ENCODE assay signal across 2 cellular contexts in genomic region chr17:27575912-27576252, GRCh38.
TF ChIP-seq lines count a peak whose summit lies in the region.

No MANE protein-coding gene starts in this region.

TF ChIP-seq in A549, 52 proteins besides CTCF, POLR2A, EP300 and RAD21 (continued from another document):
- TF ChIP-seq REST (IDR thresholded peaks at IDR 0.05) (no peak), MAZ (IDR thresholded peaks at IDR 0.05; ENCODE audit: borderline replicate concordance, low read depth, low read length) (no peak), MYC (IDR thresholded peaks at IDR 0.05; ENCODE audit: borderline replicate concordance, low read length) (no peak)
TF ChIP-seq in A549: peak in this region for 0.

TF ChIP-seq in GM23338, 12 proteins besides CTCF, POLR2A, EP300 and RAD21 (continued from another document):
- TF ChIP-seq POLR2AphosphoS5 (IDR thresholded peaks at IDR 0.05; ENCODE audit: low read depth), result no peak
- TF ChIP-seq JUNB (IDR thresholded peaks at IDR 0.05; ENCODE audit: unreplicated experiment), result no peak
- no peak for TF ChIP-seq EZH2phosphoT487 (IDR thresholded peaks at IDR 0.05; ENCODE audit: unreplicated experiment)
- no peak for TF ChIP-seq ZNF331 (CRISPR knock-in tag; IDR thresholded peaks at IDR 0.05; ENCODE audit: low read depth)
- TF ChIP-seq ZNF462 (CRISPR knock-in tag; IDR thresholded peaks at IDR 0.05), result no peak
- TF ChIP-seq ZNF114 (CRISPR knock-in tag; IDR thresholded peaks at IDR 0.05), result no peak
- TF ChIP-seq CREB1 (CRISPR knock-in tag; IDR thresholded peaks at IDR 0.05; ENCODE audit: low read depth), result no peak
- TF ChIP-seq STAT1 (IDR thresholded peaks at IDR 0.05; ENCODE audit: unreplicated experiment), result no peak
